Comparison of ENCODE assay signal across 1 cellular context in genomic region chr19:46198756-46199155, GRCh38.
TF ChIP-seq lines count a peak whose summit lies in the region.

No MANE protein-coding gene starts in this region.

TF ChIP-seq in A549, 52 proteins besides CTCF, POLR2A, EP300 and RAD21 (continued from another document):
- TF ChIP-seq FOSL2 (IDR thresholded peaks at IDR 0.05) (no peak), FOSL2 (CRISPR knock-in tag; IDR thresholded peaks at IDR 0.05) (peak; percentile 30; the same call in 1 of the 2 replicates), RARB (CRISPR knock-in tag; IDR thresholded peaks at IDR 0.05) (no peak), E2F6 (IDR thresholded peaks at IDR 0.05; ENCODE audit: borderline replicate concordance, low read depth) (no peak), MYC (IDR thresholded peaks at IDR 0.05; ENCODE audit: borderline replicate concordance, low read length) (no peak), CBX2 (IDR thresholded peaks at IDR 0.05; ENCODE audit: borderline replicate concordance, low read depth) (no peak), HOXB13 (CRISPR knock-in tag; IDR thresholded peaks at IDR 0.05; ENCODE audit: low read depth) (no peak), EHF (CRISPR knock-in tag; IDR thresholded peaks at IDR 0.05) (no peak), KDM5A (IDR thresholded peaks at IDR 0.05) (no peak)
